Comparison of ENCODE assay signal across 10 cellular contexts in genomic region chr1:241532864-241533263, GRCh38. TPM values are rescaled to one million over a fixed set of nuclear protein-coding genes. Genes with fewer than 3 reads are reported as not detected.
DNase-seq lines count a peak whose midpoint lies in the region; ATAC-seq and TF ChIP-seq lines count a peak whose summit lies in the region.
"Had no signal": no experiment of that assay in that cellular context is flagged by ENCODE, and none has a peak within 500 bp of the region (broad histone marks: within the 10 kb centered on the region; RNA-seq: fewer than 3 reads in every experiment).

No MANE protein-coding gene starts in this region.

- in situ Hi-C loops in GM13977 (cut with MboI; ENCODE audit: low pct_unique_long_range_greater_than_20kb, low sequenced_read_pairs, unreplicated experiment), result loop anchor here (10.0 to 25.0 kb wide), 2 partner anchors 302 to 454 kb away; partner anchors contain the start of gene MAP1LC3C

- H3K4me1 ChIP-seq in A673 (ENCODE audit: insufficient read depth, low read length, poor library complexity, severe bottlenecking), result peaks cover 10% of the 10 kb centered on the region

- peaks cover 6% of the 10 kb centered on the region for H3K9me3 Mint-ChIP-seq in activated B cell treated with CpG ODN at 0.5 μM for 24 hours
- H3K9me3 Mint-ChIP-seq in HFFc6, result no peaks in the 10 kb centered on the region
- H3K9me3 Mint-ChIP-seq: CD4-positive, alpha-beta memory T cell had no signal

- TF ChIP-seq CTCF in A673 (conservative IDR thresholded peaks at IDR 0.05; ENCODE audit: low read depth, low read length) (no peak), activated B cell treated with CpG ODN at 0.5 μM for 24 hours (IDR thresholded peaks at IDR 0.05) (no peak), GM13977 (IDR thresholded peaks at IDR 0.05; ENCODE audit: extremely low read depth, insufficient read depth, missing control alignments) (no peak), HFFc6 (IDR thresholded peaks at IDR 0.05) (no peak)

- intact Hi-C loops in A673 (cut with micrococcal nuclease; ENCODE audit: unreplicated experiment) (loop anchor here (5.0 to 10.0 kb wide), 4 partner anchors 74 to 452 kb away; partner anchors contain the start of gene EXO1), activated B cell treated with CpG ODN at 0.5 μM for 24 hours (cut with micrococcal nuclease) (loop anchor here (1.0 to 10.0 kb wide), 6 partner anchors 9 to 1752 kb away; no protein-coding TSS in a partner anchor)

- H3K27ac Mint-ChIP-seq in activated B cell treated with CpG ODN at 0.5 μM for 24 hours (peak overlapping the region; percentile 84), HFFc6 (no peak overlapping the region)
- H3K27ac Mint-ChIP-seq: CD4-positive, alpha-beta memory T cell had no signal

- H3K27me3 Mint-ChIP-seq in activated B cell treated with CpG ODN at 0.5 μM for 24 hours (no peaks in the 10 kb centered on the region), HFFc6 (ENCODE audit: insufficient read depth) (peaks cover 8% of the 10 kb centered on the region)

- peaks cover 34% of the 10 kb centered on the region for H3K36me3 Mint-ChIP-seq in activated B cell treated with CpG ODN at 0.5 μM for 24 hours (ENCODE audit: low read depth)
- H3K36me3 Mint-ChIP-seq in HFFc6 (ENCODE audit: low read depth), result no peaks in the 10 kb centered on the region

- H3K27me3 ChIP-seq in A673 (replicated peaks; ENCODE audit: insufficient read depth, low read depth, low read length, poor library complexity), result no peaks in the 10 kb centered on the region

- CTCF ChIA-PET in A673 (lab: Charles Lee), result no interaction called here
- CTCF ChIA-PET in activated B cell treated with CpG ODN at 0.5 μM for 24 hours (lab: Charles Lee), result interaction anchor here (1.2 to 1.7 kb wide), 8 partner anchors 12 to 101 kb away, joined by 3 to 12 read pairs (median 4); no protein-coding TSS in a partner anchor

- BruUV-seq in A673 (replicated peaks; lab: Mats Ljungman, UMichigan), result no TSS peak

- DNase-seq in A673 (ENCODE audit: low spot score) (no peak), activated B cell treated with CpG ODN at 0.5 μM for 24 hours (peak; percentile 45), GM13977 (ENCODE audit: low spot score) (no peak), AG20443 (ENCODE audit: low spot score) (no peak), HFFc6 (no peak), NCI-H146 (lab: John Stamatoyannopoulos, UW) (no peak)
- DNase-seq: WERI-Rb-1 had no signal

- H3K36me3 ChIP-seq in A673 (ENCODE audit: insufficient read depth, low read length, poor library complexity, severe bottlenecking), result no peaks in the 10 kb centered on the region
- H3K36me3 ChIP-seq: WERI-Rb-1 had no signal

- POLR2A ChIA-PET in A673 (lab: Charles Lee; ENCODE audit: low non-redundant PET), result no interaction called here
- POLR2A ChIA-PET in activated B cell treated with CpG ODN at 0.5 μM for 24 hours (lab: Charles Lee), result interaction anchor here (0.5 to 9.2 kb wide), 13 partner anchors 8 to 108 kb away, joined by 3 to 157 read pairs (median 6); partner anchors contain the start of genes CHML, FH and OPN3

- ATAC-seq in GM19035 (IDR thresholded peaks at IDR 0.05; ENCODE audit: unreplicated experiment) (peak; percentile 63), HG02970 (IDR thresholded peaks at IDR 0.05; ENCODE audit: low FRiP score, unreplicated experiment) (peak; percentile 59), activated B cell treated with CpG ODN at 0.5 μM for 24 hours (ENCODE audit: low read depth) (peak; percentile 67)

- peak overlapping the region; percentile 48 for H3K4me3 ChIP-seq in A673 (ENCODE audit: low read depth, low read length, poor library complexity, severe bottlenecking)

- no peaks in the 10 kb centered on the region for H3K9me3 ChIP-seq in A673 (ENCODE audit: low read depth, low read length, poor library complexity, severe bottlenecking)

- H3K4me1 Mint-ChIP-seq in activated B cell treated with CpG ODN at 0.5 μM for 24 hours (peaks cover 56% of the 10 kb centered on the region), HFFc6 (ENCODE audit: low read depth) (peaks cover 22% of the 10 kb centered on the region)

- H3K4me3 Mint-ChIP-seq in activated B cell treated with CpG ODN at 0.5 μM for 24 hours, result peak overlapping the region; percentile 91
- H3K4me3 Mint-ChIP-seq in HFFc6, result no peak overlapping the region

- peak overlapping the region; percentile 44 for H3K27ac ChIP-seq in A673 (ENCODE audit: low read depth, low read length, poor library complexity, severe bottlenecking)
- H3K27ac ChIP-seq: WERI-Rb-1 had no signal

RNA-seq across cellular contexts. Expression of gene KMO, which starts 0.7 kb away (rescaled TPM):
- total RNA-seq in A673 (2021), result 11.8 and 12.7 TPM in 2 replicates
- total RNA-seq in activated B cell treated with CpG ODN at 0.5 μM for 24 hours, result 44.8 and 53.6 TPM in 2 replicates
- not detected for total RNA-seq in HFFc6 (2021; fragmentation: NEBNext Ultra II Directional; extraction: Animal tissue kit (Norgen Biotek cat#: 25700))

RNA-seq across cellular contexts. Expression of gene FH, which starts 13.3 kb away (rescaled TPM):
- total RNA-seq in A673 (2021) (73.6 and 75.4 TPM in 2 replicates), activated B cell treated with CpG ODN at 0.5 μM for 24 hours (56.0 and 58.3 TPM in 2 replicates)
- total RNA-seq in HFFc6 (2021; fragmentation: NEBNext Ultra II Directional; extraction: Animal tissue kit (Norgen Biotek cat#: 25700)), result 100 to 1,000 TPM; 107 to 137 (median 123) TPM

Comparison
In these comparisons a context has a peak if more than half of its experiments do, and no peak if none do; other contexts are left out.
1. RNA of gene KMO, which starts 0.7 kb away (total RNA-seq): 44.8 to 53.6 TPM in activated B cell treated with CpG ODN at 0.5 μM for 24 hours and 11.8 to 12.7 TPM in A673; not detected in HFFc6; every median in the first group is over 10 times any median in the second.
2. Peak in every context shown above with its lines, with median percentiles within 50 percentile points of each other: ATAC-seq.